Comparison of ENCODE assay signal across 8 cellular contexts in the genomic region with DNA sequence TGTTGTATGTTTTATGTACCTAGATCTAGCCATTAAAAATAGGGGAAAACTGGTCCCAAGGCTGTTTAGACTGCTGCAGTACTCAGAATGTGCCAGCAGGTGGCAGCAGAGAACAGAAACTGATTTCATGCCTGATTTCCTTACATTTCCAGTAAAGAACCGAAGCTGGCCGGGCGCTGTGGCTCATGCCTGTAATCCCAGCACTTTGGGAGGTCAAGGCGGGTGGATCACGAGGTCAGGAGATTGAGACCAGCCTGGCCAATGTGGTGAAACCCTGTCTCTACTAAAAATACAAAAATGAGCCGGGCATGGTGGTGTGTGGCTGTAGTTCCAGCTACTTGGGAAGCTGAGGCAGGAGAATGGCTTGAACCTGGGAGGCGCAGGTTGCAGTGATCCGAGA. TPM values are rescaled to one million over a fixed set of nuclear protein-coding genes. Genes with fewer than 3 reads are reported as not detected.
DNase-seq lines count a peak whose midpoint lies in the region; ATAC-seq and TF ChIP-seq lines count a peak whose summit lies in the region.
"Not testable (repeated sequence)": the region's sequence is repeated elsewhere in the genome, so short reads cannot be mapped to it uniquely, and the experiment has no call there.

No MANE protein-coding gene starts in this region.

- in situ Hi-C loops in G401 (cut with HindIII; ENCODE audit: low sequenced_read_pairs) = not testable (repeated sequence)

- DNase-seq in G401 (ENCODE audit: low spot score) (peak; percentile 80), NCI-H1694 treated with DMSO at 0.1 percent for 48 hours (lab: John Stamatoyannopoulos, UW) (peak; percentile 68), T-helper 22 cell (ENCODE audit: low read depth) (peak; percentile 4), glutamatergic neuron (peak; percentile 87), stromal cell of bone marrow (ENCODE audit: low read depth) (peak; percentile 61)
- peak; percentile 25 for DNase-seq in activated naive CD8-positive, alpha-beta T cell treated with anti-CD3 and anti-CD28 coated beads, Interleukin-2, amount 50 U/mL, for 16 hours (ENCODE audit: low read depth, low spot score)
- DNase-seq in osteoblast (ENCODE audit: insufficient read length, low spot score, missing footprints) = not testable (repeated sequence)

- not testable (repeated sequence) for H3K4me2 ChIP-seq in osteoblast (ENCODE audit: insufficient read depth, low read length)

- H3K36me3 Mint-ChIP-seq in glutamatergic neuron (ENCODE audit: unreplicated experiment) = not testable (repeated sequence)

- peak; percentile 66 for ATAC-seq in HG02610 (IDR thresholded peaks at IDR 0.05; ENCODE audit: unreplicated experiment)

- H4K20me1 ChIP-seq in osteoblast (ENCODE audit: insufficient read depth, low read length) = peaks cover 85% of the 10 kb centered on the region

- not testable (repeated sequence) for H3K4me3 Mint-ChIP-seq in glutamatergic neuron (ENCODE audit: unreplicated experiment)

- not testable (repeated sequence) for H3K27me3 ChIP-seq in osteoblast (ENCODE audit: insufficient read depth, low read length)

- H3K36me3 ChIP-seq in osteoblast (ENCODE audit: insufficient read depth, low read length) = peaks cover 70% of the 10 kb centered on the region

- not testable (repeated sequence) for H3K27ac Mint-ChIP-seq in glutamatergic neuron (ENCODE audit: unreplicated experiment)

- peaks cover 50% of the 10 kb centered on the region for H3K4me1 ChIP-seq in osteoblast (ENCODE audit: insufficient read depth, low read length)

- H2AFZ ChIP-seq in osteoblast (ENCODE audit: low read length) = not testable (repeated sequence)

- H3K4me1 Mint-ChIP-seq in glutamatergic neuron (ENCODE audit: low read depth, unreplicated experiment) = not testable (repeated sequence)

- peaks cover 98% of the 10 kb centered on the region for H3K79me2 ChIP-seq in osteoblast (ENCODE audit: insufficient read depth, low read length)

- not testable (repeated sequence) for H3K27me3 Mint-ChIP-seq in glutamatergic neuron (ENCODE audit: unreplicated experiment)

- H3K9me3 ChIP-seq in osteoblast (ENCODE audit: low read depth, low read length) = not testable (repeated sequence)

- peak overlapping the region; percentile 32 for H3K27ac ChIP-seq in osteoblast (ENCODE audit: low read depth, low read length)

- TF ChIP-seq CTCF in glutamatergic neuron (IDR thresholded peaks at IDR 0.05; ENCODE audit: partially characterized antibody, unreplicated experiment) = peak; percentile 97
- TF ChIP-seq CTCF in osteoblast (IDR thresholded peaks at IDR 0.05; ENCODE audit: extremely low read depth, low read depth, low read length) = peak; percentile 81

- not testable (repeated sequence) for H3K4me3 ChIP-seq in osteoblast (ENCODE audit: insufficient read depth, low read length)

- not testable (repeated sequence) for H3K9me3 Mint-ChIP-seq in glutamatergic neuron (ENCODE audit: unreplicated experiment)

RNA-seq across cellular contexts. Expression of gene LMO7, which starts 59.8 kb away (rescaled TPM):
- total RNA-seq in G401 (2014; rRNA removed; shearing (Covaris generic)) = 2.1 and 7.7 TPM in 2 replicates
- total RNA-seq in glutamatergic neuron (ENCODE audit: unreplicated experiment) (5.0 TPM), osteoblast (465 and 536 TPM in 2 replicates)

Comparison
In these comparisons a context has a peak if more than half of its experiments do, and no peak if none do; other contexts are left out.
1. RNA of gene LMO7, which starts 59.8 kb away (total RNA-seq): 465 to 536 TPM in osteoblast; 5.0 TPM in glutamatergic neuron (single experiment) and 2.1 to 7.7 TPM in G401; every median in the first group is over 10 times any median in the second.